In the genomic region with DNA sequence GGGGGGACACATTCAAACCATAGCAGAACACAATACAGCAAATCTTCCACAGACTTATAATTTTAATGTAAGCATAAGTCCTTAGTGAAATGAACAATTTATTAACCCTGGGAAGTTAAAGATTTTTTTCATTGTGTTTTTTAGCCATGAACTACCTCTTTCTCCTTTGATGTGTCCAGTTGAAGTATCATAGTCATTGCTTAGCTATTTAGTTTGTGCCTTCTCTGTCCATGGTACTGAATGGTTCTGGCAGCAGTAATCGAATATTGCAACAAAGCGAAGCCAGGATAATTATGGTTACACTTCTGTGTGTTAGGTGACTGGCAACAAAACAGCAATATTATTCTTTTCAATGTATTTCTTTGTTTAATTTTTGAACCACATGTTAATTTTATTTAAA, we compare ENCODE assay signal across 1 cellular context.
TF ChIP-seq lines count a peak whose summit lies in the region.

No MANE protein-coding gene starts in this region.

TF ChIP-seq in HepG2, 621 proteins besides CTCF, POLR2A, EP300 and RAD21 (continued from another document):
- TF ChIP-seq, protein P1, sequence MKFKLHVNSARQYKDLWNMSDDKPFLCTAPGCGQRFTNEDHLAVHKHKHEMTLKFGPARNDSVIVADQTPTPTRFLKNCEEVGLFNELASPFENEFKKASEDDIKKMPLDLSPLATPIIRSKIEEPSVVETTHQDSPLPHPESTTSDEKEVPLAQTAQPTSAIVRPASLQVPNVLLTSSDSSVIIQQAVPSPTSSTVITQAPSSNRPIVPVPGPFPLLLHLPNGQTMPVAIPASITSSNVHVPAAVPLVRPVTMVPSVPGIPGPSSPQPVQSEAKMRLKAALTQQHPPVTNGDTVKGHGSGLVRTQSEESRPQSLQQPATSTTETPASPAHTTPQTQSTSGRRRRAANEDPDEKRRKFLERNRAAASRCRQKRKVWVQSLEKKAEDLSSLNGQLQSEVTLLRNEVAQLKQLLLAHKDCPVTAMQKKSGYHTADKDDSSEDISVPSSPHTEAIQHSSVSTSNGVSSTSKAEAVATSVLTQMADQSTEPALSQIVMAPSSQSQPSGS (CRISPR knock-in tag; IDR thresholded peaks at IDR 0.05) = peak; percentile 25; the same call in 1 of the 2 replicates
- TF ChIP-seq ZNF7 (CRISPR knock-in tag; IDR thresholded peaks at IDR 0.05) (peak; percentile 13; the same call in 1 of the 2 replicates), XBP1 (CRISPR knock-in tag; IDR thresholded peaks at IDR 0.05) (peak; percentile 50; the same call in 1 of the 2 replicates), CEBPG (CRISPR knock-in tag; IDR thresholded peaks at IDR 0.05) (0 out of 2 replicates have a peak, but pooled peaks have one; percentile 26), HDAC2 (CRISPR knock-in tag; IDR thresholded peaks at IDR 0.05) (peak; percentile 42; the same call in 1 of the 2 replicates), ZSCAN9 (CRISPR knock-in tag; IDR thresholded peaks at IDR 0.05; ENCODE audit: borderline replicate concordance) (peak; percentile 93; the same call in 1 of the 2 replicates), ERF (CRISPR knock-in tag; IDR thresholded peaks at IDR 0.05) (peak; percentile 38; the same call in 1 of the 2 replicates), ZNF598 (CRISPR knock-in tag; IDR thresholded peaks at IDR 0.05; ENCODE audit: borderline replicate concordance) (no peak), RXRB (CRISPR knock-in tag; IDR thresholded peaks at IDR 0.05; ENCODE audit: borderline replicate concordance) (peak; percentile 50; the same call in 1 of the 2 replicates), ZFP82 (CRISPR knock-in tag; IDR thresholded peaks at IDR 0.05; ENCODE audit: borderline replicate concordance) (no peak), WIZ (CRISPR knock-in tag; IDR thresholded peaks at IDR 0.05) (peak; percentile 76; the same call in 1 of the 2 replicates), CBX2 (IDR thresholded peaks at IDR 0.05; ENCODE audit: low read depth, low read length) (no peak), CBX2 (CRISPR knock-in tag; IDR thresholded peaks at IDR 0.05; ENCODE audit: low read depth) (no peak), ZNF124 (CRISPR knock-in tag; IDR thresholded peaks at IDR 0.05) (peak; percentile 65; the same call in 1 of the 2 replicates), BCL6 (CRISPR knock-in tag; IDR thresholded peaks at IDR 0.05) (0 out of 2 replicates have a peak, but pooled peaks have one; percentile 10), MIER2 (CRISPR knock-in tag; IDR thresholded peaks at IDR 0.05) (peak; percentile 98), ZFP1 (CRISPR knock-in tag; IDR thresholded peaks at IDR 0.05) (peak; percentile 45; the same call in 1 of the 2 replicates), TBX3 (IDR thresholded peaks at IDR 0.05; ENCODE audit: borderline replicate concordance) (no peak), FOXA3 (CRISPR knock-in tag; IDR thresholded peaks at IDR 0.05) (0 out of 2 replicates have a peak, but pooled peaks have one; percentile 14), ZNF75D (CRISPR knock-in tag; IDR thresholded peaks at IDR 0.05; ENCODE audit: borderline replicate concordance) (no peak), MIER3 (CRISPR knock-in tag; IDR thresholded peaks at IDR 0.05; ENCODE audit: borderline replicate concordance) (peak; percentile 45; the same call in 1 of the 2 replicates), MATR3 (CRISPR knock-in tag; IDR thresholded peaks at IDR 0.05) (no peak), IKZF1 (IDR thresholded peaks at IDR 0.05) (no peak), TRIM24 (CRISPR knock-in tag; IDR thresholded peaks at IDR 0.05) (no peak), ELF3 (CRISPR knock-in tag; IDR thresholded peaks at IDR 0.05) (peak; percentile 55), KAT8 (CRISPR knock-in tag; IDR thresholded peaks at IDR 0.05) (peak; percentile 32; the same call in 1 of the 2 replicates), ZNF607 (CRISPR knock-in tag; IDR thresholded peaks at IDR 0.05; ENCODE audit: borderline replicate concordance) (no peak), MEF2D (CRISPR knock-in tag; IDR thresholded peaks at IDR 0.05) (no peak), TGIF2 (CRISPR knock-in tag; IDR thresholded peaks at IDR 0.05) (peak; percentile 59; the same call in 1 of the 2 replicates), ZC3H4 (CRISPR knock-in tag; IDR thresholded peaks at IDR 0.05; ENCODE audit: borderline replicate concordance) (no peak)
- TF ChIP-seq, protein P2, sequence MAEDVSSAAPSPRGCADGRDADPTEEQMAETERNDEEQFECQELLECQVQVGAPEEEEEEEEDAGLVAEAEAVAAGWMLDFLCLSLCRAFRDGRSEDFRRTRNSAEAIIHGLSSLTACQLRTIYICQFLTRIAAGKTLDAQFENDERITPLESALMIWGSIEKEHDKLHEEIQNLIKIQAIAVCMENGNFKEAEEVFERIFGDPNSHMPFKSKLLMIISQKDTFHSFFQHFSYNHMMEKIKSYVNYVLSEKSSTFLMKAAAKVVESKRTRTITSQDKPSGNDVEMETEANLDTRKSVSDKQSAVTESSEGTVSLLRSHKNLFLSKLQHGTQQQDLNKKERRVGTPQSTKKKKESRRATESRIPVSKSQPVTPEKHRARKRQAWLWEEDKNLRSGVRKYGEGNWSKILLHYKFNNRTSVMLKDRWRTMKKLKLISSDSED (CRISPR knock-in tag; IDR thresholded peaks at IDR 0.05) = no peak
- TF ChIP-seq, protein P3, sequence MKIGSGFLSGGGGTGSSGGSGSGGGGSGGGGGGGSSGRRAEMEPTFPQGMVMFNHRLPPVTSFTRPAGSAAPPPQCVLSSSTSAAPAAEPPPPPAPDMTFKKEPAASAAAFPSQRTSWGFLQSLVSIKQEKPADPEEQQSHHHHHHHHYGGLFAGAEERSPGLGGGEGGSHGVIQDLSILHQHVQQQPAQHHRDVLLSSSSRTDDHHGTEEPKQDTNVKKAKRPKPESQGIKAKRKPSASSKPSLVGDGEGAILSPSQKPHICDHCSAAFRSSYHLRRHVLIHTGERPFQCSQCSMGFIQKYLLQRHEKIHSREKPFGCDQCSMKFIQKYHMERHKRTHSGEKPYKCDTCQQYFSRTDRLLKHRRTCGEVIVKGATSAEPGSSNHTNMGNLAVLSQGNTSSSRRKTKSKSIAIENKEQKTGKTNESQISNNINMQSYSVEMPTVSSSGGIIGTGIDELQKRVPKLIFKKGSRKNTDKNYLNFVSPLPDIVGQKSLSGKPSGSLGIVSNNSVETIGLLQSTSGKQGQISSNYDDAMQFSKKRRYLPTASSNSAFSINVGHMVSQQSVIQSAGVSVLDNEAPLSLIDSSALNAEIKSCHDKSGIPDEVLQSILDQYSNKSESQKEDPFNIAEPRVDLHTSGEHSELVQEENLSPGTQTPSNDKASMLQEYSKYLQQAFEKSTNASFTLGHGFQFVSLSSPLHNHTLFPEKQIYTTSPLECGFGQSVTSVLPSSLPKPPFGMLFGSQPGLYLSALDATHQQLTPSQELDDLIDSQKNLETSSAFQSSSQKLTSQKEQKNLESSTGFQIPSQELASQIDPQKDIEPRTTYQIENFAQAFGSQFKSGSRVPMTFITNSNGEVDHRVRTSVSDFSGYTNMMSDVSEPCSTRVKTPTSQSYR (CRISPR knock-in tag; IDR thresholded peaks at IDR 0.05; ENCODE audit: borderline replicate concordance) = peak; percentile 42
- TF ChIP-seq, protein P4, sequence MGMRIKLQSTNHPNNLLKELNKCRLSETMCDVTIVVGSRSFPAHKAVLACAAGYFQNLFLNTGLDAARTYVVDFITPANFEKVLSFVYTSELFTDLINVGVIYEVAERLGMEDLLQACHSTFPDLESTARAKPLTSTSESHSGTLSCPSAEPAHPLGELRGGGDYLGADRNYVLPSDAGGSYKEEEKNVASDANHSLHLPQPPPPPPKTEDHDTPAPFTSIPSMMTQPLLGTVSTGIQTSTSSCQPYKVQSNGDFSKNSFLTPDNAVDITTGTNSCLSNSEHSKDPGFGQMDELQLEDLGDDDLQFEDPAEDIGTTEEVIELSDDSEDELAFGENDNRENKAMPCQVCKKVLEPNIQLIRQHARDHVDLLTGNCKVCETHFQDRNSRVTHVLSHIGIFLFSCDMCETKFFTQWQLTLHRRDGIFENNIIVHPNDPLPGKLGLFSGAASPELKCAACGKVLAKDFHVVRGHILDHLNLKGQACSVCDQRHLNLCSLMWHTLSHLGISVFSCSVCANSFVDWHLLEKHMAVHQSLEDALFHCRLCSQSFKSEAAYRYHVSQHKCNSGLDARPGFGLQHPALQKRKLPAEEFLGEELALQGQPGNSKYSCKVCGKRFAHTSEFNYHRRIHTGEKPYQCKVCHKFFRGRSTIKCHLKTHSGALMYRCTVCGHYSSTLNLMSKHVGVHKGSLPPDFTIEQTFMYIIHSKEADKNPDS (CRISPR knock-in tag; IDR thresholded peaks at IDR 0.05) = no peak
- TF ChIP-seq, protein P5, sequence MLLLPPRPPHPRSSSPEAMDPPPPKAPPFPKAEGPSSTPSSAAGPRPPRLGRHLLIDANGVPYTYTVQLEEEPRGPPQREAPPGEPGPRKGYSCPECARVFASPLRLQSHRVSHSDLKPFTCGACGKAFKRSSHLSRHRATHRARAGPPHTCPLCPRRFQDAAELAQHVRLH (CRISPR knock-in tag; IDR thresholded peaks at IDR 0.05; ENCODE audit: borderline replicate concordance, low read depth) = 0 out of 2 replicates have a peak, but pooled peaks have one; percentile 50
- TF ChIP-seq, protein P6, sequence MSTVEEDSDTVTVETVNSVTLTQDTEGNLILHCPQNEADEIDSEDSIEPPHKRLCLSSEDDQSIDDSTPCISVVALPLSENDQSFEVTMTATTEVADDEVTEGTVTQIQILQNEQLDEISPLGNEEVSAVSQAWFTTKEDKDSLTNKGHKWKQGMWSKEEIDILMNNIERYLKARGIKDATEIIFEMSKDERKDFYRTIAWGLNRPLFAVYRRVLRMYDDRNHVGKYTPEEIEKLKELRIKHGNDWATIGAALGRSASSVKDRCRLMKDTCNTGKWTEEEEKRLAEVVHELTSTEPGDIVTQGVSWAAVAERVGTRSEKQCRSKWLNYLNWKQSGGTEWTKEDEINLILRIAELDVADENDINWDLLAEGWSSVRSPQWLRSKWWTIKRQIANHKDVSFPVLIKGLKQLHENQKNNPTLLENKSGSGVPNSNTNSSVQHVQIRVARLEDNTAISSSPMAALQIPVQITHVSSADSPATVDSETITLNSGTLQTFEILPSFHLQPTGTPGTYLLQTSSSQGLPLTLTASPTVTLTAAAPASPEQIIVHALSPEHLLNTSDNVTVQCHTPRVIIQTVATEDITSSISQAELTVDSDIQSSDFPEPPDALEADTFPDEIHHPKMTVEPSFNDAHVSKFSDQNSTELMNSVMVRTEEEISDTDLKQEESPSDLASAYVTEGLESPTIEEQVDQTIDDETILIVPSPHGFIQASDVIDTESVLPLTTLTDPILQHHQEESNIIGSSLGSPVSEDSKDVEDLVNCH (CRISPR knock-in tag; IDR thresholded peaks at IDR 0.05) = no peak
- TF ChIP-seq, protein P7, sequence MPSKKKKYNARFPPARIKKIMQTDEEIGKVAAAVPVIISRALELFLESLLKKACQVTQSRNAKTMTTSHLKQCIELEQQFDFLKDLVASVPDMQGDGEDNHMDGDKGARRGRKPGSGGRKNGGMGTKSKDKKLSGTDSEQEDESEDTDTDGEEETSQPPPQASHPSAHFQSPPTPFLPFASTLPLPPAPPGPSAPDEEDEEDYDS (CRISPR knock-in tag; IDR thresholded peaks at IDR 0.05) = no peak
- TF ChIP-seq, protein P8, sequence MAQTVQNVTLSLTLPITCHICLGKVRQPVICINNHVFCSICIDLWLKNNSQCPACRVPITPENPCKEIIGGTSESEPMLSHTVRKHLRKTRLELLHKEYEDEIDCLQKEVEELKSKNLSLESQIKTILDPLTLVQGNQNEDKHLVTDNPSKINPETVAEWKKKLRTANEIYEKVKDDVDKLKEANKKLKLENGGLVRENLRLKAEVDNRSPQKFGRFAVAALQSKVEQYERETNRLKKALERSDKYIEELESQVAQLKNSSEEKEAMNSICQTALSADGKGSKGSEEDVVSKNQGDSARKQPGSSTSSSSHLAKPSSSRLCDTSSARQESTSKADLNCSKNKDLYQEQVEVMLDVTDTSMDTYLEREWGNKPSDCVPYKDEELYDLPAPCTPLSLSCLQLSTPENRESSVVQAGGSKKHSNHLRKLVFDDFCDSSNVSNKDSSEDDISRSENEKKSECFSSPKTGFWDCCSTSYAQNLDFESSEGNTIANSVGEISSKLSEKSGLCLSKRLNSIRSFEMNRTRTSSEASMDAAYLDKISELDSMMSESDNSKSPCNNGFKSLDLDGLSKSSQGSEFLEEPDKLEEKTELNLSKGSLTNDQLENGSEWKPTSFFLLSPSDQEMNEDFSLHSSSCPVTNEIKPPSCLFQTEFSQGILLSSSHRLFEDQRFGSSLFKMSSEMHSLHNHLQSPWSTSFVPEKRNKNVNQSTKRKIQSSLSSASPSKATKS (CRISPR knock-in tag; IDR thresholded peaks at IDR 0.05) = no peak
- TF ChIP-seq, protein P9, sequence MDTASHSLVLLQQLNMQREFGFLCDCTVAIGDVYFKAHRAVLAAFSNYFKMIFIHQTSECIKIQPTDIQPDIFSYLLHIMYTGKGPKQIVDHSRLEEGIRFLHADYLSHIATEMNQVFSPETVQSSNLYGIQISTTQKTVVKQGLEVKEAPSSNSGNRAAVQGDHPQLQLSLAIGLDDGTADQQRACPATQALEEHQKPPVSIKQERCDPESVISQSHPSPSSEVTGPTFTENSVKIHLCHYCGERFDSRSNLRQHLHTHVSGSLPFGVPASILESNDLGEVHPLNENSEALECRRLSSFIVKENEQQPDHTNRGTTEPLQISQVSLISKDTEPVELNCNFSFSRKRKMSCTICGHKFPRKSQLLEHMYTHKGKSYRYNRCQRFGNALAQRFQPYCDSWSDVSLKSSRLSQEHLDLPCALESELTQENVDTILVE (CRISPR knock-in tag; IDR thresholded peaks at IDR 0.05) = peak; percentile 76; the same call in 1 of the 2 replicates
